Comparison of ENCODE assay signal across 8 cellular contexts in genomic region chr18:63422862-63423304, GRCh38. TPM values are rescaled to one million over a fixed set of nuclear protein-coding genes. Genes with fewer than 3 reads are reported as not detected.
DNase-seq lines count a peak whose midpoint lies in the region; ATAC-seq and TF ChIP-seq lines count a peak whose summit lies in the region.

No MANE protein-coding gene starts in this region.

- 2 to 4% (median 2%) methylated on average over 27 of the region's 27 CpGs for WGBS in heart left ventricle, 4 donors

- TF ChIP-seq CTCF in A673 (conservative IDR thresholded peaks at IDR 0.05; ENCODE audit: low read depth, low read length): no peak
- peak in 2 of 12 donors; percentile 3 to 18 for TF ChIP-seq CTCF in heart left ventricle (IDR thresholded peaks at IDR 0.05)
- peak in 2 of 5 experiments; percentile 2 to 10 for TF ChIP-seq CTCF in gastrocnemius medialis (IDR thresholded peaks at IDR 0.05 in 4 of 5, conservative IDR thresholded peaks at IDR 0.05 in 1 of 5)

- H3K36me3 ChIP-seq in A673 (ENCODE audit: insufficient read depth, low read length, poor library complexity, severe bottlenecking) (peaks cover 19% of the 10 kb centered on the region), heart left ventricle (peaks cover 0 to 25% (median 21%) of the 10 kb centered on the region in 9 donors), gastrocnemius medialis (peaks cover 0 to 8% of the 10 kb centered on the region in 2 donors)

- TF ChIP-seq POLR2A in heart left ventricle (IDR thresholded peaks at IDR 0.05) (no peak), gastrocnemius medialis (IDR thresholded peaks at IDR 0.05) (no peak)

- no peak for DNase-seq in A673 (ENCODE audit: low spot score)
- no peak for DNase-seq in activated CD4-positive, alpha-beta memory T cell treated with anti-CD3 and anti-CD28 coated beads for 36 hours
- DNase-seq in heart left ventricle: no peak
- DNase-seq in gastrocnemius medialis: peak in 1 of 2 donors; percentile 10
- DNase-seq in HuH-7.5 (ENCODE audit: low spot score): no peak
- DNase-seq in NCI-H2171 treated with DMSO at 0.1 percent for 48 hours (lab: John Stamatoyannopoulos, UW): no peak

- CTCF ChIA-PET in A673 (lab: Charles Lee): no interaction called here
- CTCF ChIA-PET in activated CD4-positive, alpha-beta memory T cell treated with anti-CD3 and anti-CD28 coated beads for 36 hours (lab: Charles Lee): interaction anchor here (1.6 kb wide), 1 partner anchor 405 kb away, joined by 6 read pairs; no protein-coding TSS in a partner anchor

- peak overlapping the region; percentile 97 for H3K27ac Mint-ChIP-seq in activated CD4-positive, alpha-beta memory T cell treated with anti-CD3 and anti-CD28 coated beads for 36 hours

- H3K4me1 ChIP-seq in A673 (ENCODE audit: insufficient read depth, low read length, poor library complexity, severe bottlenecking) (peaks cover 8% of the 10 kb centered on the region), heart left ventricle (peaks cover 0 to 40% (median 19%) of the 10 kb centered on the region in 12 donors), gastrocnemius medialis (peaks cover 14 to 16% of the 10 kb centered on the region in 2 donors)

- peak overlapping the region; percentile 95 for H3K4me3 Mint-ChIP-seq in activated CD4-positive, alpha-beta memory T cell treated with anti-CD3 and anti-CD28 coated beads for 36 hours

- ATAC-seq in GM18858 (IDR thresholded peaks at IDR 0.05; ENCODE audit: unreplicated experiment): peak; percentile 18
- ATAC-seq in HG03060 (IDR thresholded peaks at IDR 0.05; ENCODE audit: low read depth, unreplicated experiment): peak; percentile 12
- peak; percentile 35 to 67 (median 50) for ATAC-seq in heart left ventricle
- peak; percentile 33 to 49 for ATAC-seq in gastrocnemius medialis

- H3K27me3 ChIP-seq in A673 (replicated peaks; ENCODE audit: insufficient read depth, low read depth, low read length, poor library complexity) (no peaks in the 10 kb centered on the region), heart left ventricle (no peaks in the 10 kb centered on the region), gastrocnemius medialis (no peaks in the 10 kb centered on the region)

- H3K36me3 Mint-ChIP-seq in activated CD4-positive, alpha-beta memory T cell treated with anti-CD3 and anti-CD28 coated beads for 36 hours: peaks cover 3% of the 10 kb centered on the region

- no peaks in the 10 kb centered on the region for H3K9me3 Mint-ChIP-seq in activated CD4-positive, alpha-beta memory T cell treated with anti-CD3 and anti-CD28 coated beads for 36 hours

- H3K27ac ChIP-seq in A673 (ENCODE audit: low read depth, low read length, poor library complexity, severe bottlenecking) (peak overlapping the region; percentile 91), heart left ventricle (peak overlapping the region; percentile 86 to 98 (median 96)), gastrocnemius medialis (peak overlapping the region; percentile 88 to 97 (median 93))

- H3K9me3 ChIP-seq in A673 (ENCODE audit: low read depth, low read length, poor library complexity, severe bottlenecking): no peaks in the 10 kb centered on the region
- no peaks in the 10 kb centered on the region for H3K9me3 ChIP-seq in heart left ventricle
- H3K9me3 ChIP-seq in gastrocnemius medialis: no peaks in the 10 kb centered on the region

- intact Hi-C loops in A673 (cut with micrococcal nuclease; ENCODE audit: unreplicated experiment) (no loop called here), heart left ventricle (cut with DNase I) (loop anchor here in 9 of 10 donors (1.0 to 10.0 kb wide), 7 partner anchors 56 to 708 kb away; partner anchors contain the start of genes KDSR (in 9 of the 9) and PHLPP1 (in 2 of the 9)), gastrocnemius medialis (cut with DNase I; ENCODE audit: low total_unique reads) (loop anchor here (1.0 to 10.0 kb wide), 5 partner anchors 56 to 900 kb away; partner anchors contain the start of genes KDSR, PHLPP1, SERPINB8 and ZCCHC2)
- intact Hi-C loops in activated CD4-positive, alpha-beta memory T cell treated with anti-CD3 and anti-CD28 coated beads for 36 hours (cut with micrococcal nuclease): loop anchor here (1.0 to 5.0 kb wide), 13 partner anchors 12 to 1236 kb away; partner anchors contain the start of genes KDSR, PHLPP1, PIGN and RELCH

- peaks cover 36% of the 10 kb centered on the region for H3K4me1 Mint-ChIP-seq in activated CD4-positive, alpha-beta memory T cell treated with anti-CD3 and anti-CD28 coated beads for 36 hours (ENCODE audit: low read depth)

- POLR2A ChIA-PET in A673 (lab: Charles Lee; ENCODE audit: low non-redundant PET): no interaction called here
- POLR2A ChIA-PET in activated CD4-positive, alpha-beta memory T cell treated with anti-CD3 and anti-CD28 coated beads for 36 hours (lab: Charles Lee): interaction anchor here (1.0 to 2.0 kb wide), 3 partner anchors 55 to 57 kb away, joined by 3 to 13 read pairs (median 9); partner anchors contain the start of gene KDSR

- in situ Hi-C loops in gastrocnemius medialis (cut with MboI; ENCODE audit: low sequenced_read_pairs in 4 of 4): loop anchor here in 2 of 4 donors (5.0 to 10.0 kb wide), 3 partner anchors 56 to 708 kb away; partner anchors contain the start of genes KDSR (in 2 of the 2) and PHLPP1 (in 1 of the 2)

- peaks cover 5% of the 10 kb centered on the region for H3K27me3 Mint-ChIP-seq in activated CD4-positive, alpha-beta memory T cell treated with anti-CD3 and anti-CD28 coated beads for 36 hours

- TSS peak; percentile 96 for BruUV-seq in A673 (replicated peaks; lab: Mats Ljungman, UMichigan)

- H3K4me3 ChIP-seq in A673 (ENCODE audit: low read depth, low read length, poor library complexity, severe bottlenecking) (peak overlapping the region; percentile 78), heart left ventricle (peak overlapping the region; percentile 13 to 99 (median 84)), gastrocnemius medialis (peak overlapping the region; percentile 81 to 96 (median 94))

RNA-seq across cellular contexts. Expression of gene VPS4B, which starts 0.6 kb away (rescaled TPM):
- total RNA-seq in A673 (2021): 88.7 and 94.8 TPM in 2 replicates
- 10 to 100 TPM; 41.7 to 43.3 TPM for total RNA-seq in activated CD4-positive, alpha-beta memory T cell treated with anti-CD3 and anti-CD28 coated beads for 36 hours
- 10 to 100 TPM; 13.5 to 40.0 (median 19.9) TPM for total RNA-seq in heart left ventricle
- polyA plus RNA-seq in heart left ventricle: 10 to 100 TPM in 1 of 2 donors, 1 to 10 TPM in 1; 4.2 to 13.1 TPM
- total RNA-seq in gastrocnemius medialis: 10 to 100 TPM; 13.4 to 18.2 (median 16.0) TPM

RNA-seq across cellular contexts. Expression of gene SERPINB5, which starts 53.9 kb away (rescaled TPM):
- total RNA-seq in A673 (2021): 0.11 TPM in 1 of 2 replicates, not detected in the other
- total RNA-seq in activated CD4-positive, alpha-beta memory T cell treated with anti-CD3 and anti-CD28 coated beads for 36 hours: not detected
- total RNA-seq in heart left ventricle: not detected
- not detected for polyA plus RNA-seq in heart left ventricle
- total RNA-seq in gastrocnemius medialis: not detected

RNA-seq across cellular contexts. Expression of gene KDSR, which starts 55.9 kb away (rescaled TPM):
- total RNA-seq in A673 (2021) (449 and 493 TPM in 2 replicates), heart left ventricle (10 to 100 TPM; 26.3 to 45.6 (median 41.4) TPM), gastrocnemius medialis (10 to 100 TPM; 11.2 to 18.6 (median 14.4) TPM)
- 10 to 100 TPM; 72.8 to 77.2 TPM for total RNA-seq in activated CD4-positive, alpha-beta memory T cell treated with anti-CD3 and anti-CD28 coated beads for 36 hours
- polyA plus RNA-seq in heart left ventricle: 10 to 100 TPM; 10.7 to 36.5 TPM
